34 cellular contexts compared by ENCODE assay signal in the genomic region with DNA sequence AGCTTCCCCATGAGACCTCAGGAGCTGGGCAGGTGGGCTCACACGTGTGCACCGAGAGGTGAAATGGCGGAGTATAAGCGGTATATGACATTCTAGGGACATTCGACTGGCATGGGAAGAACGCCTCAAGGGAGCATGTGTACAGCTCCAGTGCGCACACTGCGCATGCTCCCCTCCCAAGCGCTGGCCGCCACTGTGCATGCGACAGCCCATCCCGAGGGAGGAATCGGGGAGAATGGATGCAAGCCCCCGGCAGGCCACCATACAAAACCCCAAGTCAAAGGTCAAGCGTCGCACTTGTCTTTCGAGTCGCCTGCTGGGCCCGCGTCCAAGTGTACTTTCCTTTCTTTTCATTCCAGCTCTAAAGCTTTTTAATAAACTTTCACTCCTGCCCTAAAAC.
"Had no signal": no experiment of that assay in that cellular context is flagged by ENCODE, and none has a peak within 500 bp of the region (broad histone marks: within the 10 kb centered on the region; RNA-seq: fewer than 3 reads in every experiment).

No MANE protein-coding gene starts in this region.

- DNase-seq: activated CD4-positive, alpha-beta T cell treated with anti-CD3 and anti-CD28 coated beads for 1 hour; activated CD4-positive, alpha-beta T cell treated with anti-CD3 and anti-CD28 coated beads for 4 hours; activated CD4-positive, alpha-beta T cell treated with anti-CD3 and anti-CD28 coated beads, Interleukin-2, amount 50 U/mL, for 1 hour; activated CD4-positive, alpha-beta T cell treated with anti-CD3 and anti-CD28 coated beads, Interleukin-2, amount 50 U/mL, for 48 hours; activated CD4-positive, CD25-positive, alpha-beta regulatory T cell; activated CD8-positive, alpha-beta memory T cell treated with anti-CD3 and anti-CD28 coated beads for 24 hours; activated CD8-positive, alpha-beta T cell treated with anti-CD3 and anti-CD28 coated beads for 36 hours; activated effector memory CD4-positive, alpha-beta T cell treated with Interleukin-2 at 50 U/mL for 16 hours; activated gamma-delta T cell treated with Interleukin-2 at 50 U/mL for 16 hours; activated naive CD4-positive, alpha-beta T cell treated with anti-CD3 and anti-CD28 coated beads, Interleukin-2, amount 50 U/mL, for 16 hours; activated naive CD4-positive, alpha-beta T cell treated with Interleukin-2 at 50 U/mL for 16 hours; activated T-cell treated with anti-CD3 and anti-CD28 coated beads, Interleukin-2, amount 50 U/mL, for 4 hours; amniotic stem cell; anterior cingulate cortex; brain microvascular endothelial cell; cortex of kidney; dermis blood vessel endothelial cell; effector CD4-positive, alpha-beta T cell; effector memory CD8-positive, alpha-beta T cell; esophagus squamous epithelium; foreskin melanocyte; T-helper 1 cell; T-helper 17 cell; T1000 had no signal

- H3K9me3 ChIP-seq: esophagus squamous epithelium had no signal

- H3K4me1 Mint-ChIP-seq: activated T-helper 17 cell treated with anti-CD3 and anti-CD28 coated beads, Interleukin-2, amount 50 U/mL, for 72 hours; central memory CD8-positive, alpha-beta T cell had no signal

- H3K9me3 Mint-ChIP-seq: activated CD8-positive, alpha-beta T cell treated with anti-CD3 and anti-CD28 coated beads for 36 hours; activated T-cell treated with anti-CD3 and anti-CD28 coated beads, Interleukin-2, amount 50 U/mL, for 4 hours; activated T-helper 17 cell treated with anti-CD3 and anti-CD28 coated beads, Interleukin-2, amount 50 U/mL, for 72 hours; central memory CD8-positive, alpha-beta T cell; effector memory CD8-positive, alpha-beta T cell; T-helper 2 cell treated with Interferon-gamma antibody and Interleukin-4, amounts not matched to agents 5 μg/mL and 100 μg/mL, for 36 hours had no signal

- H3K27me3 ChIP-seq: brain microvascular endothelial cell had no signal

- ATAC-seq: activated CD8-positive, alpha-beta T cell treated with anti-CD3 and anti-CD28 coated beads for 36 hours; activated T-cell treated with anti-CD3 and anti-CD28 coated beads, Interleukin-2, amount 50 U/mL, for 4 hours; activated T-helper 17 cell treated with anti-CD3 and anti-CD28 coated beads, Interleukin-2, amount 50 U/mL, for 72 hours; T-helper 17 cell had no signal

- FAIRE-seq: astrocyte, bronchial epithelial cell, colon, endothelial cell of umbilical vein had no signal

- H3K27ac Mint-ChIP-seq: activated CD8-positive, alpha-beta T cell treated with anti-CD3 and anti-CD28 coated beads for 36 hours; activated naive CD8-positive, alpha-beta T cell; activated T-helper 17 cell treated with anti-CD3 and anti-CD28 coated beads, Interleukin-2, amount 50 U/mL, for 72 hours; effector memory CD8-positive, alpha-beta T cell; T-helper 17 cell; T-helper 2 cell treated with Interferon-gamma antibody and Interleukin-4, amounts not matched to agents 5 μg/mL and 100 μg/mL, for 36 hours had no signal

- H3K27ac ChIP-seq: brain microvascular endothelial cell, epithelial cell of prostate, esophagus squamous epithelium, gastroesophageal sphincter had no signal

- H3K4me3 Mint-ChIP-seq: activated CD8-positive, alpha-beta T cell treated with anti-CD3 and anti-CD28 coated beads for 36 hours; activated naive CD8-positive, alpha-beta T cell; activated T-cell treated with anti-CD3 and anti-CD28 coated beads, Interleukin-2, amount 50 U/mL, for 4 hours; activated T-helper 17 cell treated with anti-CD3 and anti-CD28 coated beads, Interleukin-2, amount 50 U/mL, for 72 hours; central memory CD8-positive, alpha-beta T cell; effector memory CD8-positive, alpha-beta T cell; T-helper 17 cell; T-helper 2 cell treated with Interferon-gamma antibody and Interleukin-4, amounts not matched to agents 5 μg/mL and 100 μg/mL, for 36 hours had no signal

- H3K4me3 ChIP-seq: esophagus squamous epithelium, gastroesophageal sphincter had no signal

- H3K36me3 ChIP-seq: brain microvascular endothelial cell, esophagus squamous epithelium, gastroesophageal sphincter had no signal
